ENCODE assay signal across 1 cellular context in the genomic region with DNA sequence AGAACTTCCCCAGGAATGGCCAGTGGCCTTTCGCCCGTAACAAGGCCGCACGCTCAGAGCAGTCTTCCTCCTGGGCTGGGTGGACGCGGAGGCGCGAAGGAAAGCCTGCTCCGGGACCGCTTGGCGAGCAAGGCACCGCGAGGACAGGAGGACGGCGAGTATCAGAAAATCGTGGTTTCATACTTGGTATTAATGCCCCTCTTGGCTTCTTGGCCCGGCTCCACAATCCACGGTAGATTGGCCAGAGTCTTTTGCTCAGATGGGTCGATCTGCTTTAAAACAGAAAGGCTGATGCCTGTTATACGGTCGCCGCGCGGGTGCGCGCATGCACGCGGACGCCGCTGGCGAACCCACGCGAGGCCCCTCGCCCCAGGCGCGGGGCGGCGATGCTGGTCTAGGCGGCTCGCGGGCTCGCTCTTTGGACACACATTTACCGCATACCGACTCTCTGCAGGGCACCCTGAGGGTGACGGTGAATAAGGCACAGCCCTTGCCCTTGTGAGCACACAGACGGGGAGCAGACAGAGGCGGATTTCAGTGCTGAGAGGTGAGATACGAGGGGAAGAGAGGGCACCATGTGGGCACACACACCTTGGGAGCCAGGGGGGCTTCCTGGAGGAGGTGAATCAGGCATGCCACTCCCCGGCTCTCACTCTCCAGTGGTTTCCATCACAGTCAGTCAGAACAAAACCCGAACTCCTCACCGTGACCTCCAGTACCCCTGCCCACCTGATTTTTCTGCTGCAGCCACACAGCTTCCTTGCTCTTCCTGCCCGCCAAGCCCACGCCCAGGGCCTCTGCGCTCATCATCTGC.
TF ChIP-seq lines count a peak whose summit lies in the region.

No MANE protein-coding gene starts in this region.

TF ChIP-seq in H1, 55 proteins besides CTCF, POLR2A, EP300 and RAD21 (continued from another document):
- TF ChIP-seq TEAD4 (IDR thresholded peaks at IDR 0.05; ENCODE audit: low read depth, low read length), result no peak
- TF ChIP-seq, protein P1, sequence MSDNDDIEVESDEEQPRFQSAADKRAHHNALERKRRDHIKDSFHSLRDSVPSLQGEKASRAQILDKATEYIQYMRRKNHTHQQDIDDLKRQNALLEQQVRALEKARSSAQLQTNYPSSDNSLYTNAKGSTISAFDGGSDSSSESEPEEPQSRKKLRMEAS (IDR thresholded peaks at IDR 0.05), result peak; percentile 54
- peak; percentile 52; the same call in 1 of the 2 replicates for TF ChIP-seq SUZ12 (IDR thresholded peaks at IDR 0.05; ENCODE audit: low read length)
- TF ChIP-seq ZNF274 (IDR thresholded peaks at IDR 0.05; ENCODE audit: borderline replicate concordance, extremely low read depth, low read length), result no peak
- TF ChIP-seq EZH2 (IDR thresholded peaks at IDR 0.05; ENCODE audit: low read depth, low read length, severe bottlenecking), result peak; percentile 38
